ENCODE assay signal across 19 cellular contexts in the genomic region with DNA sequence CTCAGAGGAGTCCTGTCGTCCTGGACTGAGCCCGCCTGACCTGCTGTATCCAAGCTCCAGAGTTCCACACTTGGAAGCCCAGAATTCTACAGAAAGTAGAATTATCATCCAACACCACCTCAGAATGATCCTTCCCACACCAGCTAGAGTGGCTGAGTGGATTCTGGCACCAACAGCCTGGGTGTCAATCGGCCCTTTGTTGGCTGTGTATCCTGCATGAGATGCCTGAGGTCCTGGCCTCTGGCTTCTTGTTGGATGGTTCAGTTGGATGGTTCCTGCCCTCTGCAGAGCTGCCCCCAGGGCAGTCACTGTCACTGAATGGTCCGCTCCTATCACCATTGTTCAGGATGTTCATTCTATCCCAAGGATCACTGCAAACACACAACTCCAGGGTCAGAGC. TPM values are rescaled to one million over a fixed set of nuclear protein-coding genes. Genes with fewer than 3 reads are reported as not detected.
DNase-seq lines count a peak whose midpoint lies in the region; ATAC-seq and TF ChIP-seq lines count a peak whose summit lies in the region.
"Had no signal": no experiment of that assay in that cellular context is flagged by ENCODE, and none has a peak within 500 bp of the region (broad histone marks: within the 10 kb centered on the region; RNA-seq: fewer than 3 reads in every experiment).

No MANE protein-coding gene starts in this region.

- no peaks in the 10 kb centered on the region for H3K27me3 ChIP-seq in neuronal stem cell (ENCODE audit: control insufficient read depth in 3 of 3, insufficient read depth in 3 of 3, low read depth in 1 of 3, low read length in 3 of 3)
- H3K27me3 ChIP-seq in MM.1S (replicated peaks; ENCODE audit: insufficient read depth, low read length) = no peaks in the 10 kb centered on the region
- H3K27me3 ChIP-seq: BE2C had no signal

- no peak overlapping the region for H2BK5ac ChIP-seq in neuronal stem cell (ENCODE audit: low read length)

- H3K9me2 ChIP-seq in MM.1S (replicated peaks; ENCODE audit: insufficient read depth, low read length) = no peaks in the 10 kb centered on the region

- no peak overlapping the region for H3K23ac ChIP-seq in neuronal stem cell (ENCODE audit: low read depth, low read length, poor library complexity)

- H3K4ac ChIP-seq in neuronal stem cell (ENCODE audit: low read length) = no peak overlapping the region

- DNase-seq in DMS 273 (lab: John Stamatoyannopoulos, UW; ENCODE audit: unreplicated experiment) (peak; percentile 27), DMS 273 treated with DMSO at 0.1 percent for 48 hours (lab: John Stamatoyannopoulos, UW) (no peak), left ventricle myocardium superior (no peak), neuronal stem cell (ENCODE audit: low spot score) (no peak), MM.1S (no peak), superior temporal gyrus (ENCODE audit: extremely low spot score) (no peak), GM10248 (ENCODE audit: extremely low spot score) (no peak), RPMI8226 (no peak)
- DNase-seq: BE2C; Calu3; CD4-positive, alpha-beta T cell; GM23248; NCI-H1436 treated with DMSO at 0.1 percent for 48 hours; NCI-H510A; PC-9 had no signal

- no peak overlapping the region for H2BK12ac ChIP-seq in neuronal stem cell (ENCODE audit: low read length)

- H3K4me2 ChIP-seq in neuronal stem cell (ENCODE audit: insufficient read depth, low read length, poor library complexity, severe bottlenecking) (no peak overlapping the region), MM.1S (ENCODE audit: low read depth, low read length) (no peak overlapping the region)
- H3K4me2 ChIP-seq: PC-9 had no signal

- intact Hi-C loops in left ventricle myocardium superior (cut with micrococcal nuclease) = no loop called here

- H3K9ac ChIP-seq in neuronal stem cell (ENCODE audit: low read depth, low read length, poor library complexity) (no peak overlapping the region), MM.1S (ENCODE audit: low read length) (no peak overlapping the region)
- H3K9ac ChIP-seq: GM23248 had no signal

- no peak overlapping the region for H4K91ac ChIP-seq in neuronal stem cell (ENCODE audit: low read depth, low read length, poor library complexity)

- no peaks in the 10 kb centered on the region for H3K79me1 ChIP-seq in neuronal stem cell (ENCODE audit: low read depth, low read length)

- no peak overlapping the region for H2BK15ac ChIP-seq in neuronal stem cell (ENCODE audit: low read length)

- no peaks in the 10 kb centered on the region for H4K20me1 ChIP-seq in MM.1S (ENCODE audit: insufficient read depth, low read length)

- no peaks in the 10 kb centered on the region for H3F3A ChIP-seq in MM.1S (ENCODE audit: insufficient read depth, low read length)

- ATAC-seq in left ventricle myocardium superior = peak; percentile 23
- ATAC-seq: GM12878, HCT116 had no signal

- no peak for TF ChIP-seq CTCF in MM.1S (IDR thresholded peaks at IDR 0.05; ENCODE audit: low read length)
- TF ChIP-seq CTCF in GM10248 (IDR thresholded peaks at IDR 0.05; ENCODE audit: control extremely low read depth, extremely low read depth, low read depth, missing control alignments) = no peak

- H3K14ac ChIP-seq in neuronal stem cell (ENCODE audit: low read length) = no peak overlapping the region

- no peak overlapping the region for H2BK120ac ChIP-seq in neuronal stem cell (ENCODE audit: low read depth, low read length)

- no peak overlapping the region for H2AK5ac ChIP-seq in neuronal stem cell (ENCODE audit: low read depth, low read length)

- CTCF ChIA-PET in GM10248 (lab: Yijun Ruan, JAX) = no interaction called here

- POLR2A ChIA-PET in GM10248 (lab: Yijun Ruan, JAX) = no interaction called here

- peak overlapping the region; percentile 31 for H3K18ac ChIP-seq in neuronal stem cell (ENCODE audit: low read length)

- H4K8ac ChIP-seq in neuronal stem cell (ENCODE audit: low read depth, low read length) = no peak overlapping the region

- WGBS in neuronal stem cell (ENCODE audit: extremely low coverage in 2 of 2, insufficient read length in 2 of 2, insufficient replicate concordance in 1 of 2), 2 donors = no CpG with 5 or more reads among the region's 4 CpGs

- H3K9me3 ChIP-seq in neuronal stem cell (replicated peaks in 1 of 2; ENCODE audit: control insufficient read depth in 2 of 2, insufficient read depth in 1 of 2, low read depth in 1 of 2, low read length in 2 of 2) (peaks cover 8 to 20% of the 10 kb centered on the region in 2 donors), MM.1S (replicated peaks; ENCODE audit: insufficient read depth, low read length) (no peaks in the 10 kb centered on the region)
- H3K9me3 ChIP-seq: BE2C had no signal

- no peaks in the 10 kb centered on the region for H3K79me2 ChIP-seq in MM.1S (ENCODE audit: low read length)

- H3K4me1 ChIP-seq in neuronal stem cell (ENCODE audit: control insufficient read depth in 2 of 2, insufficient read depth in 1 of 2, low read depth in 1 of 2, low read length in 2 of 2) (peaks cover 0 to 17% of the 10 kb centered on the region in 2 donors), MM.1S (ENCODE audit: low read length) (no peaks in the 10 kb centered on the region)

- no peak overlapping the region for H2AFZ ChIP-seq in neuronal stem cell (ENCODE audit: low read length)
- H2AFZ ChIP-seq in MM.1S (ENCODE audit: low read length) = no peak overlapping the region
- H2AFZ ChIP-seq: GM23248, PC-9 had no signal

- H3K4me3 ChIP-seq in neuronal stem cell (ENCODE audit: low read length in 2 of 2) (no peak overlapping the region), MM.1S (ENCODE audit: low read length) (no peak overlapping the region)
- H3K4me3 ChIP-seq: GM12878, GM23248, PC-9, SK-N-MC had no signal

- H3K27ac ChIP-seq in neuronal stem cell (replicated peaks; ENCODE audit: low read length) (no peak overlapping the region), MM.1S (ENCODE audit: low read length) (no peak overlapping the region)
- H3K27ac ChIP-seq: 22Rv1, GM23248, PC-9, SK-N-MC had no signal

- H3K36me3 ChIP-seq in neuronal stem cell (replicated peaks in 1 of 2; ENCODE audit: control insufficient read depth in 2 of 2, insufficient read depth in 2 of 2, low read length in 2 of 2) (peaks cover 0 to 26% of the 10 kb centered on the region in 2 donors), MM.1S (replicated peaks; ENCODE audit: insufficient read depth, low read length) (no peaks in the 10 kb centered on the region)
- H3K36me3 ChIP-seq: BE2C had no signal

RNA-seq across cellular contexts. Expression of a gene that starts 49.8 kb away (rescaled TPM):
- 16.1 TPM for total RNA-seq in left ventricle myocardium superior
- 3.3 TPM for polyA plus RNA-seq in neuronal stem cell (2013, experiment 1 of 2)
- 3.0 TPM for polyA plus RNA-seq in neuronal stem cell (2013, experiment 2 of 2)
- total RNA-seq: CD4-positive, alpha-beta T cell; PC-9 had no signal
- polyA plus RNA-seq: GM12878 had no signal
